Comparison of ENCODE assay signal across 20 cellular contexts in the genomic region with DNA sequence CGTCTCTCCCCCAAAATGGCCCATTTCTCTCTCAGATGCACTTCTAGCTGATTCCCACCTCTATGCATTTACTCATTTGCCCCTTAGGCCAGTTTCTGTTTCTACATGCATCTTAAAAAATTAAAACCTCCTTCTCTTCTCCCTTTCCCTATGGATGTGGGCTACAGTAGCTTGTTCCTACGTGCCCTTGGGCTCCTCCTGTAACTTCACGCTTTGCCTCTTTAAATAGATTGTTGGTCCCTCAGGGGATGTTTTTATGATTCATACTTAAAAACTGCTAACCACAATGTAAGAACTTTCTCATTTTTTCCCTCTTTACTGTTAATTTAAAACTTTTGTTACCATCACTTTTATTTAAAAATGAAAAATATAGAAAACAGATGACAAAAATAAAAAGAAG.
DNase-seq lines count a peak whose midpoint lies in the region; FAIRE-seq and TF ChIP-seq lines count a peak whose summit lies in the region.
"Had no signal": no experiment of that assay in that cellular context is flagged by ENCODE, and none has a peak within 500 bp of the region (broad histone marks: within the 10 kb centered on the region; RNA-seq: fewer than 3 reads in every experiment).

No MANE protein-coding gene starts in this region.

- no peaks in the 10 kb centered on the region for H3K4me1 ChIP-seq in breast epithelium
- H3K4me1 ChIP-seq: A549, ascending aorta, left ventricle myocardium inferior, pancreas, Peyer's patch, upper lobe of left lung had no signal

- FAIRE-seq in urothelium cell line (lab: Jason Lieb, UNC): no peak
- FAIRE-seq: A549, G401.6, pancreas had no signal

- DNase-seq in MCF 10A (ENCODE audit: unreplicated experiment): peak; percentile 16
- DNase-seq in breast epithelium (ENCODE audit: low spot score in 2 of 2): no peak
- peak; percentile 70 for DNase-seq in LHCN-M2 (ENCODE audit: low read depth)
- DNase-seq in choroid plexus epithelial cell (ENCODE audit: low read depth): peak; percentile 23
- peak; percentile 20 for DNase-seq in urothelium cell line (ENCODE audit: low spot score)
- DNase-seq in NCI-H446 treated with DMSO at 0.1 percent for 48 hours (lab: John Stamatoyannopoulos, UW): no peak
- DNase-seq in SW 1271 (lab: John Stamatoyannopoulos, UW): no peak
- no peak for DNase-seq in iPS-NIHi11 (ENCODE audit: low spot score)
- DNase-seq: activated B cell treated with CpG ODN at 0.5 μM for 24 hours; activated gamma-delta T cell treated with Interleukin-2 at 50 U/mL for 16 hours; left ventricle myocardium inferior; NCI-H2081; NCI-H526; pancreas; Peyer's patch; stimulated activated naive B cell treated with anti-CD40 and anti-IgM and Interleukin-4, amounts not matched to agents 10 μg/mL and 1 μg/mL and 100 μg/mL, for 72 hours; upper lobe of left lung had no signal

- TF ChIP-seq CTCF in MCF 10A (IDR thresholded peaks at IDR 0.05; ENCODE audit: unreplicated experiment) (no peak), breast epithelium (IDR thresholded peaks at IDR 0.05) (no peak), choroid plexus epithelial cell (conservative IDR thresholded peaks at IDR 0.05; ENCODE audit: low read depth, low read length) (no peak)

- no peak overlapping the region for H3K4me3 Mint-ChIP-seq in MCF 10A (ENCODE audit: unreplicated experiment)
- H3K4me3 Mint-ChIP-seq: activated B cell treated with CpG ODN at 0.5 μM for 24 hours; stimulated activated naive B cell treated with anti-CD40 and anti-IgM and Interleukin-4, amounts not matched to agents 10 μg/mL and 1 μg/mL and 100 μg/mL, for 72 hours had no signal

- no peak overlapping the region for H3K27ac ChIP-seq in breast epithelium
- H3K27ac ChIP-seq: A549, ascending aorta, left ventricle myocardium inferior, pancreas, Peyer's patch, upper lobe of left lung had no signal

- H3K9me3 ChIP-seq in breast epithelium: no peaks in the 10 kb centered on the region
- H3K9me3 ChIP-seq: A549, ascending aorta, left ventricle myocardium inferior, pancreas, Peyer's patch, upper lobe of left lung had no signal

- no peaks in the 10 kb centered on the region for H3K36me3 Mint-ChIP-seq in MCF 10A (ENCODE audit: insufficient read depth, unreplicated experiment)
- H3K36me3 Mint-ChIP-seq: stimulated activated naive B cell treated with anti-CD40 and anti-IgM and Interleukin-4, amounts not matched to agents 10 μg/mL and 1 μg/mL and 100 μg/mL, for 72 hours had no signal

- H3K27me3 ChIP-seq in breast epithelium: no peaks in the 10 kb centered on the region
- H3K27me3 ChIP-seq: ascending aorta, pancreas, Peyer's patch, upper lobe of left lung had no signal

- peaks cover 14% of the 10 kb centered on the region for H3K9me3 Mint-ChIP-seq in MCF 10A (ENCODE audit: unreplicated experiment)
- H3K9me3 Mint-ChIP-seq: activated B cell treated with CpG ODN at 0.5 μM for 24 hours had no signal

- no TSS peak for BruUV-seq in MCF 10A (replicated peaks; lab: Mats Ljungman, UMichigan)

- CTCF ChIA-PET in MCF 10A (lab: Yijun Ruan, JAX): no interaction called here

- no peaks in the 10 kb centered on the region for H3K27me3 Mint-ChIP-seq in MCF 10A (ENCODE audit: insufficient read depth, unreplicated experiment)

- intact Hi-C loops in MCF 10A (cut with micrococcal nuclease) (no loop called here), breast epithelium (cut with DNase I; ENCODE audit: low total_unique reads) (no loop called here)

- no peak overlapping the region for H3K27ac Mint-ChIP-seq in MCF 10A (ENCODE audit: low read depth, unreplicated experiment)
- H3K27ac Mint-ChIP-seq: activated B cell treated with CpG ODN at 0.5 μM for 24 hours; stimulated activated naive B cell treated with anti-CD40 and anti-IgM and Interleukin-4, amounts not matched to agents 10 μg/mL and 1 μg/mL and 100 μg/mL, for 72 hours had no signal

- H3K4me1 Mint-ChIP-seq in MCF 10A (ENCODE audit: insufficient read depth, unreplicated experiment): peaks cover 8% of the 10 kb centered on the region
- H3K4me1 Mint-ChIP-seq: activated B cell treated with CpG ODN at 0.5 μM for 24 hours had no signal

- no peak for TF ChIP-seq POLR2A in breast epithelium (IDR thresholded peaks at IDR 0.05)

- H3K4me3 ChIP-seq in breast epithelium: no peak overlapping the region
- H3K4me3 ChIP-seq in choroid plexus epithelial cell (ENCODE audit: low read depth, low read length): no peak overlapping the region
- H3K4me3 ChIP-seq: A549, ascending aorta, left ventricle myocardium inferior, pancreas, Peyer's patch, upper lobe of left lung had no signal

- POLR2A ChIA-PET in MCF 10A (lab: Yijun Ruan, JAX): no interaction called here

- H3K36me3 ChIP-seq in breast epithelium: no peaks in the 10 kb centered on the region
- H3K36me3 ChIP-seq: ascending aorta, left ventricle myocardium inferior, pancreas, Peyer's patch, upper lobe of left lung had no signal

Comparison
In these comparisons a context has a peak if more than half of its experiments do, and no peak if none do; other contexts are left out.
1. DNase-seq: peak in MCF 10A (single experiment), LHCN-M2 (single experiment), choroid plexus epithelial cell (single experiment) and urothelium cell line (single experiment); none in breast epithelium (0 of 2), NCI-H446 treated with DMSO at 0.1 percent for 48 hours (single experiment), SW 1271 (0 of 2) and iPS-NIHi11 (single experiment).